In genomic region chr18:39571511-39571910, GRCh38 we compare ENCODE assay signal across 10 cellular contexts.
DNase-seq lines count a peak whose midpoint lies in the region; ATAC-seq and TF ChIP-seq lines count a peak whose summit lies in the region.
"Had no signal": no experiment of that assay in that cellular context is flagged by ENCODE, and none has a peak within 500 bp of the region (broad histone marks: within the 10 kb centered on the region; RNA-seq: fewer than 3 reads in every experiment).

No MANE protein-coding gene starts in this region.

- no peaks in the 10 kb centered on the region for H3F3A ChIP-seq in PC-3 (ENCODE audit: low read length, unreplicated experiment)

- no peak overlapping the region for H3K4me2 ChIP-seq in PC-3 (ENCODE audit: low read length)

- H3K79me2 ChIP-seq in PC-3 (ENCODE audit: low read length) = no peaks in the 10 kb centered on the region

- H3K9me3 ChIP-seq in PC-3 (ENCODE audit: low read length) = no peaks in the 10 kb centered on the region
- H3K9me3 ChIP-seq: stomach had no signal

- no peak overlapping the region for H2AFZ ChIP-seq in PC-3 (ENCODE audit: low read length)

- POLR2A ChIA-PET in PC-3 (lab: Charles Lee; ENCODE audit: unreplicated experiment) = no interaction called here

- peak; percentile 28 for DNase-seq in GM03348 (ENCODE audit: low spot score)
- peak; percentile 15 for DNase-seq in PC-3
- DNase-seq in foreskin keratinocyte = no peak
- DNase-seq in DMS79 (lab: John Stamatoyannopoulos, UW) = no peak
- DNase-seq: activated T-cell treated with anti-CD3 and anti-CD28 coated beads, Interleukin-2, amount 50 U/mL, for 4 hours; stomach had no signal

- TF ChIP-seq CTCF in 22Rv1 (IDR thresholded peaks at IDR 0.05) (peak; percentile 42), PC-3 (conservative IDR thresholded peaks at IDR 0.05; ENCODE audit: low read depth, low read length) (0 out of 2 replicates have a peak, but pooled peaks have one; percentile 14), foreskin keratinocyte (conservative IDR thresholded peaks at IDR 0.05) (peak; percentile 61)

- H3K4me3 ChIP-seq in PC-3 (ENCODE audit: low read length) = no peak overlapping the region
- H3K4me3 ChIP-seq: stomach had no signal

- no peaks in the 10 kb centered on the region for H3K36me3 ChIP-seq in PC-3 (ENCODE audit: low read depth, low read length)
- H3K36me3 ChIP-seq: stomach had no signal

- no TSS peak for BruUV-seq in PC-3 (replicated peaks; lab: Mats Ljungman, UMichigan)

- H3K27me3 ChIP-seq in PC-3 (ENCODE audit: low read length) = no peaks in the 10 kb centered on the region
- no peaks in the 10 kb centered on the region for H3K27me3 ChIP-seq in foreskin keratinocyte
- H3K27me3 ChIP-seq: stomach had no signal

- ATAC-seq in PC-3 (no peak), foreskin keratinocyte (no peak), GM19351 (IDR thresholded peaks at IDR 0.05; ENCODE audit: unreplicated experiment) (no peak), GM18907 (IDR thresholded peaks at IDR 0.05; ENCODE audit: unreplicated experiment) (no peak), HG02870 (IDR thresholded peaks at IDR 0.05; ENCODE audit: unreplicated experiment) (no peak)
- ATAC-seq: activated T-cell treated with anti-CD3 and anti-CD28 coated beads, Interleukin-2, amount 50 U/mL, for 4 hours had no signal

- intact Hi-C loops in PC-3 (cut with micrococcal nuclease) = loop anchor here (10.0 kb wide), 1 partner anchor 843 kb away; no protein-coding TSS in a partner anchor

- CTCF ChIA-PET in PC-3 (lab: Charles Lee) = interaction anchor here (0.6 kb wide), 2 partner anchors 56 to 228 kb away, joined by 3 read pairs; no protein-coding TSS in a partner anchor

- no peaks in the 10 kb centered on the region for H3K9me2 ChIP-seq in PC-3 (replicated peaks; ENCODE audit: low read length)

- H3K27ac ChIP-seq in 22Rv1 (no peak overlapping the region), PC-3 (ENCODE audit: low read length) (no peak overlapping the region), foreskin keratinocyte (no peak overlapping the region)
- H3K27ac ChIP-seq: stomach had no signal

- H4K20me1 ChIP-seq in PC-3 (ENCODE audit: low read length) = no peaks in the 10 kb centered on the region

- no peak overlapping the region for H3K9ac ChIP-seq in PC-3 (ENCODE audit: low read length)

- no peaks in the 10 kb centered on the region for H3K4me1 ChIP-seq in PC-3 (ENCODE audit: insufficient read depth, low read length)
- H3K4me1 ChIP-seq in foreskin keratinocyte = no peaks in the 10 kb centered on the region
- H3K4me1 ChIP-seq: stomach had no signal

Comparison
In these comparisons a context has a peak if more than half of its experiments do, and no peak if none do; other contexts are left out.
1. DNase-seq: peak in GM03348 (single experiment) and PC-3 (single experiment); none in foreskin keratinocyte (0 of 2) and DMS79 (single experiment).
2. Peak in every context shown above with its lines, with median percentiles within 50 percentile points of each other: CTCF ChIP-seq.